ENCODE assay signal across 21 cellular contexts in genomic region chrX:21813612-21814368, GRCh38. TPM values are rescaled to one million over a fixed set of nuclear protein-coding genes. Genes with fewer than 3 reads are reported as not detected.
DNase-seq lines count a peak whose midpoint lies in the region; ATAC-seq and TF ChIP-seq lines count a peak whose summit lies in the region.
"Had no signal": no experiment of that assay in that cellular context is flagged by ENCODE, and none has a peak within 500 bp of the region (broad histone marks: within the 10 kb centered on the region; RNA-seq: fewer than 3 reads in every experiment).

No MANE protein-coding gene starts in this region.

- no peak overlapping the region for H2AFZ ChIP-seq in PC-3 (ENCODE audit: low read length)

- H3K9me3 ChIP-seq in PC-3 (ENCODE audit: low read length) = no peaks in the 10 kb centered on the region
- H3K9me3 ChIP-seq: A549, HAP-1 had no signal

- CTCF ChIA-PET in MCF 10A (lab: Yijun Ruan, JAX) = interaction anchor here (0.7 to 1.2 kb wide), 2 partner anchors 10 to 1284 kb away, joined by 3 to 4 read pairs; no protein-coding TSS in a partner anchor
- CTCF ChIA-PET in PC-3 (lab: Charles Lee) = no interaction called here

- H3K4me2 ChIP-seq in PC-3 (ENCODE audit: low read length) = no peak overlapping the region
- H3K4me2 ChIP-seq: A549; BLaER1 treated with 17β-estradiol and CSF1 and Interleukin-3, amounts not matched to agents 10 nM and 100 nM had no signal

- no peaks in the 10 kb centered on the region for H4K20me1 ChIP-seq in PC-3 (ENCODE audit: low read length)
- H4K20me1 ChIP-seq: BLaER1 treated with 17β-estradiol and CSF1 and Interleukin-3, amounts not matched to agents 10 nM and 100 nM had no signal

- H3K36me3 Mint-ChIP-seq in MCF 10A (ENCODE audit: insufficient read depth, unreplicated experiment) = no peaks in the 10 kb centered on the region
- H3K36me3 Mint-ChIP-seq: CD8-positive, alpha-beta memory T cell had no signal

- no peaks in the 10 kb centered on the region for H3K79me2 ChIP-seq in PC-3 (ENCODE audit: low read length)

- POLR2A ChIA-PET in MCF 10A (lab: Yijun Ruan, JAX) (no interaction called here), PC-3 (lab: Charles Lee; ENCODE audit: unreplicated experiment) (no interaction called here)

- ATAC-seq in PC-3 = peak; percentile 24
- ATAC-seq in HG02870 (IDR thresholded peaks at IDR 0.05; ENCODE audit: unreplicated experiment) = no peak
- ATAC-seq: A549, K562, SK-N-SH treated with all-trans-retinoic acid at 6 μM for 48 hours had no signal

- no peaks in the 10 kb centered on the region for H3K27me3 ChIP-seq in PC-3 (ENCODE audit: low read length)
- H3K27me3 ChIP-seq: BLaER1 treated with 17β-estradiol and CSF1 and Interleukin-3, amounts not matched to agents 10 nM and 100 nM had no signal

- intact Hi-C loops in MCF 10A (cut with micrococcal nuclease) (no loop called here), PC-3 (cut with micrococcal nuclease) (no loop called here)

- no peak overlapping the region for H3K27ac ChIP-seq in PC-3 (ENCODE audit: low read length)
- H3K27ac ChIP-seq: A549; BLaER1 treated with 17β-estradiol and CSF1 and Interleukin-3, amounts not matched to agents 10 nM and 100 nM had no signal

- H3K4me3 Mint-ChIP-seq in MCF 10A (ENCODE audit: unreplicated experiment) = no peak overlapping the region
- H3K4me3 Mint-ChIP-seq: CD8-positive, alpha-beta memory T cell had no signal

- BruUV-seq in MCF 10A (replicated peaks; lab: Mats Ljungman, UMichigan) (no TSS peak), PC-3 (replicated peaks; lab: Mats Ljungman, UMichigan) (no TSS peak)

- H3K27me3 Mint-ChIP-seq in MCF 10A (ENCODE audit: insufficient read depth, unreplicated experiment) = peaks cover 91% of the 10 kb centered on the region
- H3K27me3 Mint-ChIP-seq: CD8-positive, alpha-beta memory T cell had no signal

- H3F3A ChIP-seq in PC-3 (ENCODE audit: low read length, unreplicated experiment) = no peaks in the 10 kb centered on the region

- H3K4me1 ChIP-seq in PC-3 (ENCODE audit: insufficient read depth, low read length) = no peaks in the 10 kb centered on the region
- H3K4me1 ChIP-seq: A549; BLaER1 treated with 17β-estradiol and CSF1 and Interleukin-3, amounts not matched to agents 10 nM and 100 nM had no signal

- H3K36me3 ChIP-seq in PC-3 (ENCODE audit: low read depth, low read length) = no peaks in the 10 kb centered on the region
- H3K36me3 ChIP-seq: BLaER1 treated with 17β-estradiol and CSF1 and Interleukin-3, amounts not matched to agents 10 nM and 100 nM; HAP-1 had no signal

- H3K9me2 ChIP-seq in PC-3 (replicated peaks; ENCODE audit: low read length) = no peaks in the 10 kb centered on the region

- H3K4me3 ChIP-seq in PC-3 (ENCODE audit: low read length) = no peak overlapping the region
- H3K4me3 ChIP-seq: A549; BLaER1 treated with 17β-estradiol and CSF1 and Interleukin-3, amounts not matched to agents 10 nM and 100 nM; HAP-1; K562 had no signal

- no peak overlapping the region for H3K27ac Mint-ChIP-seq in MCF 10A (ENCODE audit: low read depth, unreplicated experiment)
- H3K27ac Mint-ChIP-seq: CD8-positive, alpha-beta memory T cell had no signal

- in situ Hi-C loops in T47D (cut with HindIII; ENCODE audit: low pct_unique_long_range_greater_than_20kb, low sequenced_read_pairs) = no loop called here

- peak; percentile 2 for DNase-seq in T47D (ENCODE audit: low read depth in 1 of 2, low spot score in 1 of 2)
- DNase-seq in MCF 10A (ENCODE audit: unreplicated experiment) = no peak
- DNase-seq in PC-3 = no peak
- peak; percentile 34 for DNase-seq in iPS-NIHi7 (ENCODE audit: extremely low spot score)
- DNase-seq in cerebellar nuclear complex (lab: John Stamatoyannopoulos, UW) = no peak
- no peak for DNase-seq in stimulated activated CD8-positive, alpha-beta memory T cell treated with anti-CD3 and anti-CD28 coated beads, Interleukin-4, amount 100 ng/mL, for 48 hours
- no peak for DNase-seq in foreskin melanocyte
- DNase-seq: CD8-positive, alpha-beta memory T cell; MV-4-11; NCI-H2029 treated with DMSO at 0.1 percent for 48 hours; NCI-H510A; SHP77 treated with DMSO at 0.1 percent for 48 hours had no signal

- peaks cover 9% of the 10 kb centered on the region for H3K9me3 Mint-ChIP-seq in MCF 10A (ENCODE audit: unreplicated experiment)
- H3K9me3 Mint-ChIP-seq: CD8-positive, alpha-beta memory T cell had no signal

- no peaks in the 10 kb centered on the region for H3K4me1 Mint-ChIP-seq in MCF 10A (ENCODE audit: insufficient read depth, unreplicated experiment)
- H3K4me1 Mint-ChIP-seq: CD8-positive, alpha-beta memory T cell had no signal

- TF ChIP-seq CTCF in MCF 10A (IDR thresholded peaks at IDR 0.05; ENCODE audit: unreplicated experiment) (no peak), PC-3 (conservative IDR thresholded peaks at IDR 0.05; ENCODE audit: low read depth, low read length) (no peak)

- no peak overlapping the region for H3K9ac ChIP-seq in PC-3 (ENCODE audit: low read length)
- H3K9ac ChIP-seq: BLaER1 treated with 17β-estradiol and CSF1 and Interleukin-3, amounts not matched to agents 10 nM and 100 nM had no signal

RNA-seq across cellular contexts. Expression of gene MBTPS2, which starts 25.6 kb away (rescaled TPM):
- 21.1 and 21.8 TPM in 2 replicates for total RNA-seq in MCF 10A (2022)
- total RNA-seq in PC-3 (2014; rRNA removed) = 5.8 and 9.7 TPM in 2 replicates

RNA-seq across cellular contexts. Expression of gene YY2, which starts 42.0 kb away (rescaled TPM):
- total RNA-seq in MCF 10A (2022) = 2.9 and 3.4 TPM in 2 replicates
- 2.3 and 4.4 TPM in 2 replicates for total RNA-seq in PC-3 (2014; rRNA removed)

RNA-seq across cellular contexts. Expression of gene SMPX, which starts 55.9 kb away (rescaled TPM):
- total RNA-seq in MCF 10A (2022) (not detected in 2 replicates), PC-3 (2014; rRNA removed) (not detected in 2 replicates)
- total RNA-seq: CD8-positive, alpha-beta memory T cell; HT1080; K562; OCI-LY7; RPMI7951 had no signal

Comparison
In these comparisons a context has a peak if more than half of its experiments do, and no peak if none do; other contexts are left out.
1. DNase-seq: peak in T47D (2 of 2) and iPS-NIHi7 (single experiment); none in MCF 10A (single experiment), PC-3 (single experiment), cerebellar nuclear complex (0 of 2), stimulated activated CD8-positive, alpha-beta memory T cell treated with anti-CD3 and anti-CD28 coated beads, Interleukin-4, amount 100 ng/mL, for 48 hours (single experiment) and foreskin melanocyte (single experiment).